ENCODE assay signal across 26 cellular contexts in genomic region chr5:59464969-59465368, GRCh38.
"Had no signal": no experiment of that assay in that cellular context is flagged by ENCODE, and none has a peak within 500 bp of the region (broad histone marks: within the 10 kb centered on the region; RNA-seq: fewer than 3 reads in every experiment).

No MANE protein-coding gene starts in this region.

- H3K4me3 Mint-ChIP-seq: immature natural killer cell; memory B cell; naive B cell; natural killer cell; nephron progenitor cell; neural progenitor cell; stimulated activated naive B cell treated with anti-CD40 and anti-IgM and Interleukin-4, amounts not matched to agents 10 μg/mL and 1 μg/mL and 100 μg/mL, for 72 hours had no signal

- H3K9ac ChIP-seq: neural progenitor cell, parathyroid adenoma had no signal

- H3K9me3 ChIP-seq: left ventricle myocardium inferior, neutrophil, right atrium auricular region, right lobe of liver, stomach, testis, thyroid gland, transverse colon, upper lobe of left lung, vagina had no signal

- FAIRE-seq: islet of Langerhans had no signal

- H3K4me2 ChIP-seq: neural progenitor cell, smooth muscle cell had no signal

- H3K79me2 ChIP-seq: parathyroid adenoma had no signal

- H3K4me3 ChIP-seq: left ventricle myocardium inferior, lung, neural progenitor cell, right atrium auricular region, right lobe of liver, smooth muscle cell, stomach, testis, thyroid gland, transverse colon, upper lobe of left lung, vagina had no signal

- H3K27me3 Mint-ChIP-seq: memory B cell; naive B cell; stimulated activated naive B cell treated with anti-CD40 and anti-IgM and Interleukin-4, amounts not matched to agents 10 μg/mL and 1 μg/mL and 100 μg/mL, for 72 hours had no signal

- H3K27ac Mint-ChIP-seq: immature natural killer cell; memory B cell; natural killer cell; neural progenitor cell; stimulated activated naive B cell treated with anti-CD40 and anti-IgM and Interleukin-4, amounts not matched to agents 10 μg/mL and 1 μg/mL and 100 μg/mL, for 72 hours had no signal

- H3K4me1 Mint-ChIP-seq: immature natural killer cell; memory B cell; natural killer cell; stimulated activated naive B cell treated with anti-CD40 and anti-IgM and Interleukin-4, amounts not matched to agents 10 μg/mL and 1 μg/mL and 100 μg/mL, for 72 hours had no signal

- ATAC-seq: natural killer cell; right lobe of liver; stimulated activated naive B cell treated with anti-CD40 and anti-IgM and Interleukin-4, amounts not matched to agents 10 μg/mL and 1 μg/mL and 100 μg/mL, for 72 hours; stimulated activated naive CD8-positive, alpha-beta T cell treated with anti-CD3 and anti-CD28 coated beads, Interleukin-15, Interleukin-2, amounts not matched to agents 100 U/mL and 50 U/mL, for 24 hours had no signal

- H3K9me3 Mint-ChIP-seq: memory B cell; naive B cell; natural killer cell; nephron progenitor cell; stimulated activated naive B cell treated with anti-CD40 and anti-IgM and Interleukin-4, amounts not matched to agents 10 μg/mL and 1 μg/mL and 100 μg/mL, for 72 hours had no signal

- H3K27me3 ChIP-seq: neural progenitor cell, neutrophil, right atrium auricular region, right lobe of liver, stomach, testis, thyroid gland, transverse colon, upper lobe of left lung, vagina had no signal

- H3K36me3 Mint-ChIP-seq: immature natural killer cell; naive B cell; natural killer cell; neural progenitor cell; stimulated activated naive B cell treated with anti-CD40 and anti-IgM and Interleukin-4, amounts not matched to agents 10 μg/mL and 1 μg/mL and 100 μg/mL, for 72 hours had no signal

- H3K4me1 ChIP-seq: left ventricle myocardium inferior, right atrium auricular region, stomach, testis, thyroid gland, transverse colon, upper lobe of left lung had no signal

- DNase-seq: hypothalamus; immature natural killer cell; left ventricle myocardium inferior; naive B cell; natural killer cell; nephron progenitor cell; occipital lobe; right lobe of liver; stimulated activated CD4-positive, alpha-beta T cell treated with anti-CD3 and anti-CD28 coated beads, Interleukin-1b, Interleukin-23, amount 100 ng/mL, for 48 hours; stimulated activated CD4-positive, alpha-beta T cell treated with anti-CD3 and anti-CD28 coated beads, Interleukin-2, amount 100 ng/mL, for 48 hours; stimulated activated naive B cell treated with anti-CD40 and anti-IgM and Interleukin-4, amounts not matched to agents 10 μg/mL and 1 μg/mL and 100 μg/mL, for 72 hours; stimulated activated naive CD8-positive, alpha-beta T cell treated with anti-CD3 and anti-CD28 coated beads, Interleukin-15, Interleukin-2, amounts not matched to agents 100 U/mL and 50 U/mL, for 24 hours; stomach; testis; thyroid gland; transverse colon; upper lobe of left lung had no signal

- H3K27ac ChIP-seq: left ventricle myocardium inferior, neural progenitor cell, neutrophil, parathyroid adenoma, right atrium auricular region, right lobe of liver, stomach, testis, thyroid gland, transverse colon, upper lobe of left lung, vagina had no signal

- H3K36me3 ChIP-seq: left ventricle myocardium inferior, neural progenitor cell, neutrophil, right atrium auricular region, right lobe of liver, stomach, thyroid gland, transverse colon, upper lobe of left lung, vagina had no signal

- H2AFZ ChIP-seq: neural progenitor cell, parathyroid adenoma had no signal
